Comparison of ENCODE assay signal across 8 cellular contexts in the genomic region with DNA sequence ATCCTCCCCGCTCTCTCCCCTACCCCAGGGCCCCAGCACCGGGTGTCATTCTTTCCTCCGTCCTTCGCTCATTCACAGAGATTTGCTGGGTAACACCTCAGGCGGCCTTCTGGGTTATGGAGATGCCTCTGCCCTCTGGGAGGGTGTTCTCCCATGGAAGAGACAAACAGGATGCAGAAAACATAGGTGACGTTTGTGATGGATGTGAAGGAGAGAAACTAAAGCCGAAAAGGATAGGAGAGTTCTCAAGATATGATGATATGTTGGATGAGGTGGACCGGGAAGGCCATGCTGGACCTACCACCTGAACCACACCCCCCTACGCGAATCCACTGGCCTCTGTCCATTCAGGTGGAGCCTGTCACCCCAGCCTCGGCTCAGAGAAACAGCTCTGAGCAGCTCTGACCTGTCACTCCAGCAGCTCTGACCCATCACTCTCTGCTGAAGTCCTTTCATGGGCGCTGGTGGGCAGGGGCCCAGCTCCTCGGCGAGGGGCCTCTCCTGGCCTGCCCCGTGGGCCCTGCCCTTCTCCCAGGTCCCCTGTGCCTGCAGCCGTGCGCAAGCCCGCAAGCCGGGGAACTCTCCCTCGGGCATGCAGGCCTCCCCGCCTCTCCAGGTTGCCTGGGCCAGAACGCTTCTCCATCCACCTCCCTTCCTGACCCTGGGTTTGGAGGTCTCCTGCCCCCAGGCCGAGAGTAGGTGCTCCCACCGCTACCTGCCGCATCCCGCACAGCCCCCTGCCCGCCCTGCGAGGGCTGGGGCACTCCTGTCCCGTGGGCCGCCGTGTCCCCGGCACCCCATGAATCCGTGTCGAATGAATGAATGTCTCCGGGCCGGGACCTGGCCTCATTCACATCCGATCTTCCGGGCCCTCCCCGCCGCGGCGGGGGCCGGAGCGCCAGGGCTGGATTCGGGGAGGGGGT. TPM values are rescaled to one million over a fixed set of nuclear protein-coding genes. Genes with fewer than 3 reads are reported as not detected.
DNase-seq lines count a peak whose midpoint lies in the region; ATAC-seq and TF ChIP-seq lines count a peak whose summit lies in the region.

No MANE protein-coding gene starts in this region.

- TF ChIP-seq CTCF in VCaP (conservative IDR thresholded peaks at IDR 0.05) (no peak), foreskin fibroblast (IDR thresholded peaks at IDR 0.05; ENCODE audit: low read depth, low read length) (no peak)

- peak; percentile 71 for DNase-seq in G401 (ENCODE audit: low spot score)
- no peak for DNase-seq in foreskin fibroblast
- DNase-seq in SIG-M5 (lab: John Stamatoyannopoulos, UW): no peak
- DNase-seq in COR-L47 (lab: John Stamatoyannopoulos, UW): no peak
- DNase-seq in stimulated activated CD4-positive, alpha-beta T cell treated with anti-CD3 and anti-CD28 coated beads, Interleukin-2, amount 100 ng/mL, for 24 hours: no peak

- no peaks in the 10 kb centered on the region for H3K36me3 ChIP-seq in rectal smooth muscle tissue (ENCODE audit: control insufficient read depth, insufficient read depth, low read length)

- H3K4me1 ChIP-seq in rectal smooth muscle tissue (ENCODE audit: control insufficient read depth, insufficient read depth, low read length): peaks cover 18% of the 10 kb centered on the region

- no peak overlapping the region for H3K9ac ChIP-seq in rectal smooth muscle tissue (ENCODE audit: low read length)

- in situ Hi-C loops in G401 (cut with HindIII; ENCODE audit: low sequenced_read_pairs): no loop called here

- no peak for ATAC-seq in HG03378 (IDR thresholded peaks at IDR 0.05; ENCODE audit: unreplicated experiment)

- H3K27ac ChIP-seq in VCaP (peak overlapping the region; percentile 63; the same call in 1 of the 2 replicates), rectal smooth muscle tissue (ENCODE audit: low read depth, low read length) (peak overlapping the region; percentile 43)

- H3K27me3 ChIP-seq in rectal smooth muscle tissue (ENCODE audit: control insufficient read depth, insufficient read depth, low read length): no peaks in the 10 kb centered on the region

- H3K4me3 ChIP-seq in foreskin fibroblast (ENCODE audit: low read depth in 1 of 2, low read length in 2 of 2) (peak overlapping the region; percentile 40 to 42), rectal smooth muscle tissue (ENCODE audit: low read length) (peak overlapping the region; percentile 58)

RNA-seq across cellular contexts. Expression of a gene that starts 0.7 kb away (rescaled TPM):
- 36.4 and 44.9 TPM in 2 replicates for total RNA-seq in G401 (2014; rRNA removed; shearing (Covaris generic))
